Comparison of ENCODE assay signal across 21 cellular contexts in the genomic region with DNA sequence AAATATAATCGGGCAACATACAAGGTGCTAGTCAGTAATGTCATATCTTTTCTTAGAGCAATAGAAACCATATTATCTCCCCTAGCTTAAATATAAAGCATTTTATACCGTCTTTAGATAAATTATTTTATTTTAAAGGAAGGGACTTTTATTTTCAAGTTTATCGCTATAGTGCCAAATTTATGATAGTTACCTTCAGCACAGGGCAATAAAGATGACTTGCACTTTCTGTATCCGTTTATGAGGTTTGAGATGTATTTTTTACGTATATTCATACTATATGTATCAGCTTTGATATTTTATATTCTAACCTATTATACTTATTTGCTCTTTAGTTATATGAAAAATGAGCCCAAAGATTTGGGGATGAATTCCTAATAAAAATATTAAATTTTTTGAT.
DNase-seq lines count a peak whose midpoint lies in the region; ATAC-seq, FAIRE-seq and TF ChIP-seq lines count a peak whose summit lies in the region.
"Had no signal": no experiment of that assay in that cellular context is flagged by ENCODE, and none has a peak within 500 bp of the region (broad histone marks: within the 10 kb centered on the region; RNA-seq: fewer than 3 reads in every experiment).

No MANE protein-coding gene starts in this region.

- no peaks in the 10 kb centered on the region for H4K20me1 ChIP-seq in IMR-90 (ENCODE audit: insufficient read depth, low read length)
- H4K20me1 ChIP-seq in smooth muscle cell (ENCODE audit: low read depth) = no peaks in the 10 kb centered on the region

- dilution Hi-C loops in IMR-90 (cut with HindIII; ENCODE audit: low sequenced_read_pairs, unreplicated experiment) = no loop called here

- H3K9me3 ChIP-seq in IMR-90 (ENCODE audit: control insufficient read depth, insufficient read depth, low read length) (no peaks in the 10 kb centered on the region), small intestine (ENCODE audit: control insufficient read depth, low read depth) (no peaks in the 10 kb centered on the region), smooth muscle cell (replicated peaks; ENCODE audit: low read depth) (no peaks in the 10 kb centered on the region)
- H3K9me3 ChIP-seq: BE2C had no signal

- H3K14ac ChIP-seq in IMR-90 (replicated peaks; ENCODE audit: low read depth, low read length) = no peak overlapping the region

- H3K23ac ChIP-seq in IMR-90 (ENCODE audit: low read depth, low read length) = no peak overlapping the region

- H2BK5ac ChIP-seq in IMR-90 (ENCODE audit: low read depth, low read length, poor library complexity, severe bottlenecking) = no peak overlapping the region

- no peak for TF ChIP-seq POLR2A in IMR-90 (IDR thresholded peaks at IDR 0.05; ENCODE audit: low read depth, low read length)

- POLR2A ChIA-PET in IMR-90 (lab: Charles Lee; ENCODE audit: unreplicated experiment) = no interaction called here

- no peak overlapping the region for H2AK5ac ChIP-seq in IMR-90 (ENCODE audit: low read depth, low read length)

- no peaks in the 10 kb centered on the region for H3K79me2 ChIP-seq in smooth muscle cell (ENCODE audit: low read depth)

- no peak overlapping the region for H2AK9ac ChIP-seq in IMR-90 (replicated peaks; ENCODE audit: low read depth, low read length, poor library complexity)

- no peak overlapping the region for H2BK120ac ChIP-seq in IMR-90 (ENCODE audit: low read depth, low read length)

- no peaks in the 10 kb centered on the region for H3F3A ChIP-seq in smooth muscle cell (ENCODE audit: low read depth)

- CTCF ChIA-PET in IMR-90 (lab: Yijun Ruan, JAX) = no interaction called here

- no peak overlapping the region for H4K5ac ChIP-seq in IMR-90 (ENCODE audit: low read depth, low read length)

- H3K9ac ChIP-seq in IMR-90 (ENCODE audit: low read depth, low read length) = no peak overlapping the region
- H3K9ac ChIP-seq in smooth muscle cell (ENCODE audit: low read depth) = no peak overlapping the region

- no CpG with 5 or more reads among the region's 5 CpGs for WGBS in IMR-90 (ENCODE audit: extremely low coverage in 2 of 2, insufficient read length in 1 of 2), 2 experiments
- WGBS in small intestine, 3 donors = 9 to 35% (median 20%) methylated on average over 5 of the region's 5 CpGs
- 73% methylated on average over 5 of the region's 5 CpGs for WGBS in smooth muscle cell (ENCODE audit: low lambda C conversion rate)

- no peak overlapping the region for H3K4me3 ChIP-seq in IMR-90 (ENCODE audit: insufficient read depth, low read depth, low read length)
- no peak overlapping the region for H3K4me3 ChIP-seq in small intestine (ENCODE audit: low read depth in 1 of 2, low read length in 2 of 2)
- no peak overlapping the region for H3K4me3 ChIP-seq in smooth muscle cell
- H3K4me3 ChIP-seq: GM12878 had no signal

- H3K36me3 ChIP-seq in IMR-90 (ENCODE audit: control insufficient read depth, insufficient read depth, low read length) = no peaks in the 10 kb centered on the region
- H3K36me3 ChIP-seq in small intestine (ENCODE audit: control insufficient read depth in 2 of 2, insufficient read depth in 2 of 2, low read length in 2 of 2) = no peaks in the 10 kb centered on the region
- no peaks in the 10 kb centered on the region for H3K36me3 ChIP-seq in smooth muscle cell (ENCODE audit: low read depth)
- H3K36me3 ChIP-seq: BE2C had no signal

- H3K4me1 ChIP-seq in IMR-90 (ENCODE audit: control insufficient read depth, insufficient read depth, low read length) (no peaks in the 10 kb centered on the region), small intestine (ENCODE audit: control insufficient read depth in 2 of 2, insufficient read depth in 1 of 2, low read depth in 1 of 2, low read length in 1 of 2) (no peaks in the 10 kb centered on the region), smooth muscle cell (ENCODE audit: low read depth) (no peaks in the 10 kb centered on the region)
- H3K4me1 ChIP-seq: BE2C had no signal

- H2AFZ ChIP-seq in IMR-90 (replicated peaks; ENCODE audit: low read length, poor library complexity) = no peak overlapping the region
- no peak overlapping the region for H2AFZ ChIP-seq in smooth muscle cell (ENCODE audit: low read depth)

- H3K4ac ChIP-seq in IMR-90 (ENCODE audit: low read depth, low read length) = no peak overlapping the region

- no peak overlapping the region for H3K56ac ChIP-seq in IMR-90 (ENCODE audit: extremely low read depth, insufficient read depth, low read length)

- no peak for TF ChIP-seq CTCF in IMR-90 (conservative IDR thresholded peaks at IDR 0.05; ENCODE audit: low read depth, low read length)
- TF ChIP-seq CTCF in smooth muscle cell (IDR thresholded peaks at IDR 0.05; ENCODE audit: borderline replicate concordance, insufficient read depth, poor library complexity, severe bottlenecking) = no peak

- no peak overlapping the region for H4K8ac ChIP-seq in IMR-90 (ENCODE audit: low read depth in 2 of 2, low read length in 2 of 2)

- no peaks in the 10 kb centered on the region for H3K79me1 ChIP-seq in IMR-90 (ENCODE audit: low read depth in 1 of 2, low read length in 2 of 2)

- H2BK20ac ChIP-seq in IMR-90 (ENCODE audit: low read depth, low read length) = no peak overlapping the region

- DNase-seq in IMR-90 (no peak), left colon (no peak), small intestine (peak; percentile 70), smooth muscle cell (lab: John Stamatoyannopoulos, UW; ENCODE audit: unreplicated experiment) (no peak)
- DNase-seq: ACHN; BE2C; C1 segment of cervical spinal cord; CD4-positive, CD25-positive, alpha-beta regulatory T cell; CD8-positive, alpha-beta memory T cell; COR-L47; DMS 273 treated with DMSO at 0.1 percent for 48 hours; DMS53; DND-41; EL; GOT3; H9 had no signal

- no peak overlapping the region for H3K18ac ChIP-seq in IMR-90 (ENCODE audit: low read depth, low read length)

- ATAC-seq in IMR-90 (ENCODE audit: low read depth) (no peak), left colon (peak; percentile 68), HG03521 (IDR thresholded peaks at IDR 0.05; ENCODE audit: unreplicated experiment) (no peak), HG03095 (IDR thresholded peaks at IDR 0.05; ENCODE audit: unreplicated experiment) (no peak)
- ATAC-seq: GM12878 had no signal

- no peaks in the 10 kb centered on the region; the same call in 1 of the 2 replicates for H3K9me1 ChIP-seq in IMR-90 (ENCODE audit: insufficient read depth, low read length)

- no peak for TF ChIP-seq RAD21 in IMR-90 (IDR thresholded peaks at IDR 0.05; ENCODE audit: low read length)

- no peak overlapping the region for H3K4me2 ChIP-seq in IMR-90 (ENCODE audit: low read depth, low read length)
- H3K4me2 ChIP-seq in smooth muscle cell = no peak overlapping the region

- H3K27me3 ChIP-seq in IMR-90 (ENCODE audit: control insufficient read depth, insufficient read depth, low read length) = no peaks in the 10 kb centered on the region
- H3K27me3 ChIP-seq in small intestine (ENCODE audit: control insufficient read depth in 2 of 2, insufficient read depth in 2 of 2, low read length in 2 of 2) = no peaks in the 10 kb centered on the region
- H3K27me3 ChIP-seq in smooth muscle cell (ENCODE audit: low read depth) = no peaks in the 10 kb centered on the region
- H3K27me3 ChIP-seq: BE2C had no signal

- no TSS peak for BruUV-seq in IMR-90 (replicated peaks; lab: Mats Ljungman, UMichigan)

- FAIRE-seq in colon (lab: Jason Lieb, UNC) (peak; percentile 93), small intestine (lab: Jason Lieb, UNC) (no peak)
- FAIRE-seq: GM12878 had no signal

- H2BK15ac ChIP-seq in IMR-90 (ENCODE audit: low read depth, low read length) = no peak overlapping the region

- H3K27ac ChIP-seq in IMR-90 (ENCODE audit: insufficient read depth, low read length) = no peak overlapping the region
- H3K27ac ChIP-seq in small intestine (ENCODE audit: low read depth in 1 of 2, low read length in 1 of 2) = no peak overlapping the region
- no peak overlapping the region for H3K27ac ChIP-seq in smooth muscle cell (ENCODE audit: low read depth)
- H3K27ac ChIP-seq: HL-60 had no signal

- in situ Hi-C loops in IMR-90 (cut with MboI; ENCODE audit: low sequenced_read_pairs) = no loop called here

- intact Hi-C loops in IMR-90 (cut with micrococcal nuclease) (no loop called here), left colon (cut with DNase I, micrococcal nuclease) (no loop called here)

- H4K91ac ChIP-seq in IMR-90 (ENCODE audit: insufficient read depth, low read depth, low read length) = no peak overlapping the region

TF ChIP-seq in IMR-90, 13 proteins besides CTCF, POLR2A, EP300 and RAD21:
- TF ChIP-seq RCOR1 (IDR thresholded peaks at IDR 0.05; ENCODE audit: insufficient replicate concordance, low read length) (no peak), NFE2L2 (IDR thresholded peaks at IDR 0.05; ENCODE audit: low read depth, low read length) (peak; percentile 61)
